Comparison of ENCODE assay signal across 9 cellular contexts in genomic region chr16:12340151-12340733, GRCh38.
DNase-seq lines count a peak whose midpoint lies in the region; ATAC-seq, FAIRE-seq and TF ChIP-seq lines count a peak whose summit lies in the region.
"Had no signal": no experiment of that assay in that cellular context is flagged by ENCODE, and none has a peak within 500 bp of the region (broad histone marks: within the 10 kb centered on the region; RNA-seq: fewer than 3 reads in every experiment).

No MANE protein-coding gene starts in this region.

- H3K27ac ChIP-seq in kidney (ENCODE audit: low read depth in 2 of 2, low read length in 2 of 2) (no peak overlapping the region), ascending aorta (no peak overlapping the region)
- H3K27ac ChIP-seq: BLaER1 treated with 17β-estradiol and CSF1 and Interleukin-3, amounts not matched to agents 10 nM and 100 nM had no signal

- no peak for TF ChIP-seq POLR2A in NB4 (IDR thresholded peaks at IDR 0.05; ENCODE audit: extremely low read depth, insufficient read length)

- no peaks in the 10 kb centered on the region for H3K9me3 ChIP-seq in kidney (ENCODE audit: control insufficient read depth in 1 of 2, low read length in 2 of 2)
- H3K9me3 ChIP-seq in ascending aorta: no peaks in the 10 kb centered on the region

- H3K27me3 ChIP-seq in ascending aorta: no peaks in the 10 kb centered on the region
- H3K27me3 ChIP-seq: BLaER1 treated with 17β-estradiol and CSF1 and Interleukin-3, amounts not matched to agents 10 nM and 100 nM had no signal

- CTCF ChIA-PET in activated CD8-positive, alpha-beta T cell treated with anti-CD3 and anti-CD28 coated beads, Interleukin-2, amount 10 ng/mL, durations not matched to agents 7 days and 5 days (lab: Charles Lee): no interaction called here

- H3K36me3 ChIP-seq in kidney (ENCODE audit: control insufficient read depth in 1 of 2, insufficient read depth in 2 of 2, low read length in 2 of 2) (no peaks in the 10 kb centered on the region), ascending aorta (no peaks in the 10 kb centered on the region)

- POLR2A ChIA-PET in activated CD8-positive, alpha-beta T cell treated with anti-CD3 and anti-CD28 coated beads, Interleukin-2, amount 10 ng/mL, durations not matched to agents 7 days and 5 days (lab: Charles Lee): no interaction called here

- H3K4me1 ChIP-seq in kidney (ENCODE audit: control insufficient read depth in 1 of 2, insufficient read depth in 1 of 2, low read depth in 1 of 2, low read length in 2 of 2): no peaks in the 10 kb centered on the region
- H3K4me1 ChIP-seq in ascending aorta: peaks cover 3 to 5% of the 10 kb centered on the region in 2 donors

- H3K27me3 Mint-ChIP-seq in activated CD8-positive, alpha-beta T cell treated with anti-CD3 and anti-CD28 coated beads, Interleukin-2, amount 10 ng/mL, durations not matched to agents 7 days and 5 days (ENCODE audit: low read depth): no peaks in the 10 kb centered on the region

- H3K4me3 ChIP-seq in NB4 (ENCODE audit: low read depth, low read length) (no peak overlapping the region), kidney (ENCODE audit: low read length in 2 of 2) (no peak overlapping the region), ascending aorta (no peak overlapping the region)
- H3K4me3 ChIP-seq: BLaER1 treated with 17β-estradiol and CSF1 and Interleukin-3, amounts not matched to agents 10 nM and 100 nM had no signal

- ATAC-seq in activated CD8-positive, alpha-beta T cell treated with anti-CD3 and anti-CD28 coated beads, Interleukin-2, amount 10 ng/mL, durations not matched to agents 7 days and 5 days: no peak
- ATAC-seq in HG02610 (IDR thresholded peaks at IDR 0.05; ENCODE audit: unreplicated experiment) (no peak), GM21529 (IDR thresholded peaks at IDR 0.05; ENCODE audit: unreplicated experiment) (no peak)

- no peak overlapping the region for H3K4me3 Mint-ChIP-seq in activated CD8-positive, alpha-beta T cell treated with anti-CD3 and anti-CD28 coated beads, Interleukin-2, amount 10 ng/mL, durations not matched to agents 7 days and 5 days

- H3K27ac Mint-ChIP-seq in activated CD8-positive, alpha-beta T cell treated with anti-CD3 and anti-CD28 coated beads, Interleukin-2, amount 10 ng/mL, durations not matched to agents 7 days and 5 days: no peak overlapping the region

- intact Hi-C loops in kidney (cut with DNase I): no loop called here
- intact Hi-C loops in ascending aorta (cut with DNase I): no loop called here

- H3K9ac ChIP-seq in kidney (ENCODE audit: low read length in 2 of 2): no peak overlapping the region
- H3K9ac ChIP-seq: BLaER1 treated with 17β-estradiol and CSF1 and Interleukin-3, amounts not matched to agents 10 nM and 100 nM had no signal

- FAIRE-seq in kidney (lab: Jason Lieb, UNC): no peak

- no peaks in the 10 kb centered on the region for H3K9me3 Mint-ChIP-seq in activated CD8-positive, alpha-beta T cell treated with anti-CD3 and anti-CD28 coated beads, Interleukin-2, amount 10 ng/mL, durations not matched to agents 7 days and 5 days (ENCODE audit: insufficient read depth)

- TF ChIP-seq CTCF in NB4 (IDR thresholded peaks at IDR 0.05; ENCODE audit: low read depth, low read length) (peak; percentile 32), kidney (IDR thresholded peaks at IDR 0.05; ENCODE audit: borderline replicate concordance, extremely low read depth, insufficient read depth) (peak; percentile 45), ascending aorta (IDR thresholded peaks at IDR 0.05) (peak in 1 of 3 experiments; percentile 15)

- no peaks in the 10 kb centered on the region for H3K4me1 Mint-ChIP-seq in activated CD8-positive, alpha-beta T cell treated with anti-CD3 and anti-CD28 coated beads, Interleukin-2, amount 10 ng/mL, durations not matched to agents 7 days and 5 days (ENCODE audit: low read depth)

- no peaks in the 10 kb centered on the region for H3K36me3 Mint-ChIP-seq in activated CD8-positive, alpha-beta T cell treated with anti-CD3 and anti-CD28 coated beads, Interleukin-2, amount 10 ng/mL, durations not matched to agents 7 days and 5 days (ENCODE audit: low read depth)

- peak; percentile 43 for DNase-seq in NCI-H1092 treated with DMSO at 0.1 percent for 48 hours (lab: John Stamatoyannopoulos, UW)
- DNase-seq in NCI-H1092 (lab: John Stamatoyannopoulos, UW): no peak
- DNase-seq in NB4 (ENCODE audit: low read depth): no peak
- DNase-seq in activated CD8-positive, alpha-beta T cell treated with anti-CD3 and anti-CD28 coated beads, Interleukin-2, amount 10 ng/mL, durations not matched to agents 7 days and 5 days: peak; percentile 24
- no peak for DNase-seq in kidney
- no peak for DNase-seq in ascending aorta (ENCODE audit: low spot score in 2 of 2)

Comparison
In these comparisons a context has a peak if more than half of its experiments do, and no peak if none do; other contexts are left out.
1. DNase-seq: peak in NCI-H1092 treated with DMSO at 0.1 percent for 48 hours (single experiment) and activated CD8-positive, alpha-beta T cell treated with anti-CD3 and anti-CD28 coated beads, Interleukin-2, amount 10 ng/mL, durations not matched to agents 7 days and 5 days (single experiment); none in NCI-H1092 (single experiment), NB4 (single experiment), kidney (single experiment) and ascending aorta (0 of 2).